ENCODE assay signal across 17 cellular contexts in the genomic region with DNA sequence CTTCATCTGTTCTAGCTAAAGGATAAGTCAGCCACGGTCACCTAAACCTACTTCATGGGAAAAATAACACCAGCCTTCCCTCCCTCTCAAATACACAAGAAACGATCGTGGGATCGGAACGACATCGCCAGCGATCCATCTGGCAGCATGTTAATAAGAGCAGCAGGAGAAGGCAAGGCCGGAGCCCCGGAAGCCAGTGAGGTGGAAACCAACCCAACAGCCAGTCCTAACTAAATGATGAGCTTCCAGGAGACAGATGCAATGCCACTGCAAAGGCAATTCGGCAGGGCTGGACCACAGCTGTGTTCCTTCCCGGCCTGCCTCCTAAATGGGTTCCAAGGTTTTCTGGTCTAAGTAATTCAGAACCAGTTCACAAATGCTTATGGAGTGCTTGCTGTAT.
DNase-seq lines count a peak whose midpoint lies in the region; ATAC-seq, FAIRE-seq and TF ChIP-seq lines count a peak whose summit lies in the region.
"Had no signal": no experiment of that assay in that cellular context is flagged by ENCODE, and none has a peak within 500 bp of the region (broad histone marks: within the 10 kb centered on the region; RNA-seq: fewer than 3 reads in every experiment).

No MANE protein-coding gene starts in this region.

- no peaks in the 10 kb centered on the region for H3K4me1 ChIP-seq in CD4-positive, alpha-beta memory T cell (ENCODE audit: insufficient read depth, low read length)
- H3K4me1 ChIP-seq: BLaER1 had no signal

- CTCF ChIA-PET in CD4-positive, alpha-beta memory T cell (lab: Charles Lee; ENCODE audit: partially characterized antibody), result no interaction called here

- peak; percentile 90 for DNase-seq in DMS 273 (lab: John Stamatoyannopoulos, UW; ENCODE audit: unreplicated experiment)
- DNase-seq in NCI-H1694 treated with DMSO at 0.1 percent for 48 hours (lab: John Stamatoyannopoulos, UW), result peak; percentile 90
- peak; percentile 72 for DNase-seq in cerebellar cortex (ENCODE audit: low spot score)
- DNase-seq in glutamatergic neuron, result peak; percentile 35
- no peak for DNase-seq in naive thymus-derived CD8-positive, alpha-beta T cell
- no peak for DNase-seq in CD4-positive, alpha-beta memory T cell
- DNase-seq in stimulated activated CD4-positive, alpha-beta T cell treated with anti-CD3 and anti-CD28 coated beads, Interleukin-2, amount 100 ng/mL, for 48 hours, result no peak
- DNase-seq in GM12891 (ENCODE audit: insufficient read length, low spot score), result no peak
- DNase-seq: AML-193, DMS79 treated with DMSO at 0.1 percent for 48 hours, EL, GDM1, HCEC 1CT, HFFc6 had no signal

- peaks cover 2% of the 10 kb centered on the region for H3K9me3 Mint-ChIP-seq in glutamatergic neuron (ENCODE audit: unreplicated experiment)
- peaks cover 0 to 19% (median 4%) of the 10 kb centered on the region in 9 donors for H3K9me3 Mint-ChIP-seq in naive thymus-derived CD8-positive, alpha-beta T cell
- peaks cover 0 to 26% (median 10%) of the 10 kb centered on the region in 8 donors for H3K9me3 Mint-ChIP-seq in CD4-positive, alpha-beta memory T cell

- H3K4me3 Mint-ChIP-seq in glutamatergic neuron (ENCODE audit: unreplicated experiment), result no peak overlapping the region
- H3K4me3 Mint-ChIP-seq in naive thymus-derived CD8-positive, alpha-beta T cell, result no peak overlapping the region
- H3K4me3 Mint-ChIP-seq in CD4-positive, alpha-beta memory T cell, result peak overlapping the region in 1 of 8 donors; percentile 43
- H3K4me3 Mint-ChIP-seq: HFFc6 had no signal

- POLR2A ChIA-PET in naive thymus-derived CD8-positive, alpha-beta T cell (lab: Charles Lee), result no interaction called here
- POLR2A ChIA-PET in CD4-positive, alpha-beta memory T cell (lab: Charles Lee; ENCODE audit: partially characterized antibody), result no interaction called here

- H3K27ac Mint-ChIP-seq in glutamatergic neuron (ENCODE audit: unreplicated experiment), result peak overlapping the region; percentile 2
- H3K27ac Mint-ChIP-seq in naive thymus-derived CD8-positive, alpha-beta T cell, result no peak overlapping the region
- H3K27ac Mint-ChIP-seq in CD4-positive, alpha-beta memory T cell, result no peak overlapping the region
- H3K27ac Mint-ChIP-seq: HFFc6 had no signal

- ATAC-seq in naive thymus-derived CD8-positive, alpha-beta T cell, result no peak

- peaks cover 3% of the 10 kb centered on the region for H3K27me3 ChIP-seq in CD4-positive, alpha-beta memory T cell (ENCODE audit: insufficient read depth, low read length)
- H3K27me3 ChIP-seq: BLaER1 had no signal

- intact Hi-C loops in CD4-positive, alpha-beta memory T cell (cut with micrococcal nuclease), result no loop called here

- no peaks in the 10 kb centered on the region for H3K36me3 ChIP-seq in CD4-positive, alpha-beta memory T cell (ENCODE audit: insufficient read depth, low read length)
- H3K36me3 ChIP-seq: BLaER1 had no signal

- no peak for FAIRE-seq in GM12891 (lab: Jason Lieb, UNC)
- FAIRE-seq: HTR-8/SVneo had no signal

- no peaks in the 10 kb centered on the region for H3K9me3 ChIP-seq in CD4-positive, alpha-beta memory T cell (ENCODE audit: control insufficient read depth in 1 of 2, low read length in 2 of 2)
- H3K9me3 ChIP-seq: BLaER1 had no signal

- H3K36me3 Mint-ChIP-seq in glutamatergic neuron (ENCODE audit: unreplicated experiment), result peaks cover 3% of the 10 kb centered on the region
- peaks cover 0 to 9% (median 0%) of the 10 kb centered on the region in 3 donors for H3K36me3 Mint-ChIP-seq in naive thymus-derived CD8-positive, alpha-beta T cell
- peaks cover 0 to 5% of the 10 kb centered on the region in 2 donors for H3K36me3 Mint-ChIP-seq in CD4-positive, alpha-beta memory T cell

- no peak for TF ChIP-seq POLR2A in GM12891 (IDR thresholded peaks at IDR 0.05; ENCODE audit: low read depth, low read length)

- no peak overlapping the region for H3K4me3 ChIP-seq in CD4-positive, alpha-beta memory T cell (ENCODE audit: low read length in 2 of 2)
- H3K4me3 ChIP-seq: BLaER1 had no signal

- H3K27me3 Mint-ChIP-seq in glutamatergic neuron (ENCODE audit: unreplicated experiment), result peaks cover 12% of the 10 kb centered on the region
- H3K27me3 Mint-ChIP-seq in naive thymus-derived CD8-positive, alpha-beta T cell, result peaks cover 6 to 46% (median 34%) of the 10 kb centered on the region in 5 donors
- peaks cover 29 to 32% of the 10 kb centered on the region in 2 donors for H3K27me3 Mint-ChIP-seq in CD4-positive, alpha-beta memory T cell

- H3K27ac ChIP-seq in CD4-positive, alpha-beta memory T cell (ENCODE audit: low read depth, low read length), result no peak overlapping the region
- H3K27ac ChIP-seq: 22Rv1, BLaER1 had no signal

- TF ChIP-seq CTCF in glutamatergic neuron (IDR thresholded peaks at IDR 0.05; ENCODE audit: partially characterized antibody, unreplicated experiment), result no peak

- H3K4me1 Mint-ChIP-seq in glutamatergic neuron (ENCODE audit: low read depth, unreplicated experiment), result peaks cover 17% of the 10 kb centered on the region
- H3K4me1 Mint-ChIP-seq in naive thymus-derived CD8-positive, alpha-beta T cell, result no peaks in the 10 kb centered on the region
- H3K4me1 Mint-ChIP-seq in CD4-positive, alpha-beta memory T cell, result no peaks in the 10 kb centered on the region

TF ChIP-seq in GM12891, 5 proteins besides CTCF, POLR2A, EP300 and RAD21:
- TF ChIP-seq PAX5 (IDR thresholded peaks at IDR 0.05; ENCODE audit: insufficient read depth, low read length, severe bottlenecking), result no peak
- no peak for TF ChIP-seq TAF1 (IDR thresholded peaks at IDR 0.05; ENCODE audit: low read depth, low read length)
- no peak for TF ChIP-seq SPI1 (IDR thresholded peaks at IDR 0.05; ENCODE audit: low read depth, low read length)
- no peak for TF ChIP-seq POU2F2 (IDR thresholded peaks at IDR 0.05; ENCODE audit: low read depth, low read length)
- no peak for TF ChIP-seq POLR2AphosphoS5 (IDR thresholded peaks at IDR 0.05; ENCODE audit: low read depth, low read length)

Comparison
In these comparisons a context has a peak if more than half of its experiments do, and no peak if none do; other contexts are left out.
1. DNase-seq: peak in DMS 273 (single experiment), NCI-H1694 treated with DMSO at 0.1 percent for 48 hours (single experiment), cerebellar cortex (single experiment) and glutamatergic neuron (single experiment); none in naive thymus-derived CD8-positive, alpha-beta T cell (0 of 10), CD4-positive, alpha-beta memory T cell (0 of 5), stimulated activated CD4-positive, alpha-beta T cell treated with anti-CD3 and anti-CD28 coated beads, Interleukin-2, amount 100 ng/mL, for 48 hours (0 of 2) and GM12891 (single experiment).